13 cellular contexts compared by ENCODE assay signal in the genomic region with DNA sequence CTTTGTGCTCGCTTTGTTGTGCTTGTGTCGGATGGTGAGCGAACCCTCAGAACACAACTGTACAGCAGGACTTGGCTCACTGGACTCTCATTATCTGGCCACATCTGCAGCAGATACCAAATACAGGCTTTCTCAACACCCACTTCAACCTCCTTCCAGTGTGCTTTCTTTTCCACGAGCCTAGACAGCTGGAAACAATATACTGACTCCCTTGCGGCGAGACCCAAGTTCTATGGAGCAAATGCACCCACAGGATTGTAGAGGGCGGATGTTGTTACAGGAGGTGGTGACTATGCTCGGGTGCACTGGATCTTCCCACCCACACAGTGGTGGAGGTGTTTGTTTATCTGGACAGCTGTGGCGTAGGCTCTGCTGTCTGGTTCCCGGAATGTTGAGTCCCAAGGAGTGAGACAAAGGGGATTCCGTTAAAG.
DNase-seq lines count a peak whose midpoint lies in the region; ATAC-seq, FAIRE-seq and TF ChIP-seq lines count a peak whose summit lies in the region.
"Had no signal": no experiment of that assay in that cellular context is flagged by ENCODE, and none has a peak within 500 bp of the region (broad histone marks: within the 10 kb centered on the region; RNA-seq: fewer than 3 reads in every experiment).

No MANE protein-coding gene starts in this region.

- WGBS in pancreas, 2 donors, result 83 to 90% methylated on average over 11 of the region's 11 CpGs

- peaks cover 0 to 3% (median 0%) of the 10 kb centered on the region in 3 donors for H3K4me1 ChIP-seq in pancreas
- H3K4me1 ChIP-seq: right lobe of liver had no signal

- H3K4me3 ChIP-seq in brain microvascular endothelial cell (ENCODE audit: low read depth, low read length) (no peak overlapping the region), pancreas (no peak overlapping the region)
- H3K4me3 ChIP-seq: right lobe of liver had no signal

- in situ Hi-C loops in brain microvascular endothelial cell (cut with HindIII; ENCODE audit: low pct_ligation_motif_present, low sequenced_read_pairs), result no loop called here

- no peak for FAIRE-seq in pancreas (lab: Jason Lieb, UNC)

- intact Hi-C loops in Right ventricle myocardium superior (cut with DNase I) (no loop called here), pancreas (cut with DNase I) (no loop called here)

- H3K27me3 ChIP-seq in brain microvascular endothelial cell (replicated peaks) (no peaks in the 10 kb centered on the region), pancreas (no peaks in the 10 kb centered on the region)
- H3K27me3 ChIP-seq: right lobe of liver had no signal

- H3K36me3 ChIP-seq in brain microvascular endothelial cell (replicated peaks) (no peaks in the 10 kb centered on the region), pancreas (no peaks in the 10 kb centered on the region)
- H3K36me3 ChIP-seq: right lobe of liver had no signal

- peak overlapping the region; percentile 71 for H3K27ac ChIP-seq in brain microvascular endothelial cell
- peak overlapping the region in 1 of 4 donors; percentile 58 for H3K27ac ChIP-seq in pancreas
- H3K27ac ChIP-seq: right lobe of liver had no signal

- peak; percentile 95 for DNase-seq in Daoy (ENCODE audit: low read depth)
- peak; percentile 84 for DNase-seq in brain microvascular endothelial cell
- no peak for DNase-seq in Right ventricle myocardium superior
- DNase-seq in pancreas, result no peak
- no peak for DNase-seq in NCI-H2196 treated with DMSO at 0.1 percent for 48 hours (lab: John Stamatoyannopoulos, UW; ENCODE audit: unreplicated experiment)
- DNase-seq in germinal center (ENCODE audit: low spot score), result no peak
- DNase-seq: activated naive CD4-positive, alpha-beta T cell treated with anti-CD3 and anti-CD28 coated beads, Interleukin-2, amount 10 ng/mL, durations not matched to agents 7 days and 5 days; CD8-positive, alpha-beta memory T cell; NCI-H1105; right lobe of liver; stimulated activated CD8-positive, alpha-beta memory T cell treated with anti-CD3 and anti-CD28 coated beads, Interleukin-4, amount 100 ng/mL, for 48 hours had no signal

- H3K9me3 ChIP-seq in pancreas, result no peaks in the 10 kb centered on the region
- H3K9me3 ChIP-seq: right lobe of liver had no signal

- peak; percentile 8 for TF ChIP-seq CTCF in brain microvascular endothelial cell (IDR thresholded peaks at IDR 0.05; ENCODE audit: low read depth, low read length, missing control alignments)
- no peak for TF ChIP-seq CTCF in pancreas (IDR thresholded peaks at IDR 0.05)

- peak; percentile 64 for ATAC-seq in Right ventricle myocardium superior (ENCODE audit: poor library complexity)
- ATAC-seq in pancreas, result peak in 3 of 4 donors; percentile 9 to 44 (median 21)
- no peak for ATAC-seq in HG03280 (IDR thresholded peaks at IDR 0.05; ENCODE audit: unreplicated experiment)
- no peak for ATAC-seq in GM18519 (IDR thresholded peaks at IDR 0.05; ENCODE audit: low FRiP score, unreplicated experiment)

Comparison
In these comparisons a context has a peak if more than half of its experiments do, and no peak if none do; other contexts are left out.
1. DNase-seq: peak in Daoy (single experiment) and brain microvascular endothelial cell (single experiment); none in Right ventricle myocardium superior (single experiment), pancreas (0 of 6), NCI-H2196 treated with DMSO at 0.1 percent for 48 hours (single experiment) and germinal center (single experiment).
2. ATAC-seq: peak in Right ventricle myocardium superior (single experiment) and pancreas (3 of 4); none in HG03280 (single experiment) and GM18519 (single experiment).